ENCODE assay signal across 1 cellular context in the genomic region with DNA sequence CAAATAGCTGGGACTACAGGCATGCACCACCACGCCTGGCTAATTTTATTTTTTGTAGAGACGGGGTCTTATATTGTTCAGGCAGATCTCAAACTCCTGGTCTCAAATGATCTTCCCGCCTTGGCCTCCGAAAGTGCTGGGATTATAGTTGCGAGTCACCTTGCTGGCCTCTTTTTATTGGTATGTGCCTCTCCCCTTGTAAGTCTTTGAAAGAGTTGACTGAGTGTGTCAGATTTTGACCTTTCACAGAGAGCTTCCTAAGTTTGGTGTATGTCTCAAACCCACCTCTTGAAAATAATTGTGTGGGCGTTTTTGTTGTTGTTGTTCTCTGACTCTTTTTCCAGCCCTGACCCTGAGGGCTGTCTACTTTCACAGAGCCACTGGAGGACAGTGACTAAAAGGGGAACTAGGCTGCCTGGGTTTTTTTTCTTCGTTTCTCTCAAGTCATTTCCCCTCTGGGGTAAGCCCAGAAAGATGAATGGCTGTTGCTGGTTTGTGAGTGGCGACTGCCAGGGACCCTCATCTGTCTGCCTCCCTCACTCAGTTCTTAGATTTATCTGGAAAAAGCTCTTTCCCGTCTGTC.
TF ChIP-seq lines count a peak whose summit lies in the region.

No MANE protein-coding gene starts in this region.

TF ChIP-seq in HCT116, 20 proteins besides CTCF, POLR2A, EP300 and RAD21 (continued from another document):
- no peak for TF ChIP-seq ZBTB33 (IDR thresholded peaks at IDR 0.05; ENCODE audit: extremely low read depth, insufficient replicate concordance, low read length)
- TF ChIP-seq MAX (IDR thresholded peaks at IDR 0.05), result no peak
- TF ChIP-seq SIN3A (IDR thresholded peaks at IDR 0.05; ENCODE audit: low read depth), result no peak
- TF ChIP-seq JUND (IDR thresholded peaks at IDR 0.05), result no peak
- TF ChIP-seq EGR1 (IDR thresholded peaks at IDR 0.05; ENCODE audit: low read depth), result no peak
- TF ChIP-seq POLR2AphosphoS5 (IDR thresholded peaks at IDR 0.05; ENCODE audit: low read depth, low read length), result no peak
TF ChIP-seq in HCT116: peak in this region for 0.
